In genomic region chr13:92974905-92975429, GRCh38 we compare ENCODE assay signal across 21 cellular contexts.
DNase-seq lines count a peak whose midpoint lies in the region; ATAC-seq and TF ChIP-seq lines count a peak whose summit lies in the region.
"Had no signal": no experiment of that assay in that cellular context is flagged by ENCODE, and none has a peak within 500 bp of the region (broad histone marks: within the 10 kb centered on the region; RNA-seq: fewer than 3 reads in every experiment).

No MANE protein-coding gene starts in this region.

- no peak overlapping the region for H3K27ac ChIP-seq in right cardiac atrium (ENCODE audit: low read length)
- H3K27ac ChIP-seq in right atrium auricular region = no peak overlapping the region
- no peak overlapping the region for H3K27ac ChIP-seq in neuronal stem cell (replicated peaks; ENCODE audit: low read length)
- no peak overlapping the region for H3K27ac ChIP-seq in upper lobe of right lung
- H3K27ac ChIP-seq: 22Rv1; A549; BLaER1 treated with 17β-estradiol and CSF1 and Interleukin-3, amounts not matched to agents 10 nM and 100 nM; C4-2B had no signal

- H3K4me3 ChIP-seq in right cardiac atrium (ENCODE audit: low read length) (no peak overlapping the region), right atrium auricular region (no peak overlapping the region), neuronal stem cell (ENCODE audit: low read length in 2 of 2) (peak overlapping the region in 1 of 2 donors; percentile 6), upper lobe of right lung (no peak overlapping the region)
- H3K4me3 ChIP-seq: A549; BLaER1 treated with 17β-estradiol and CSF1 and Interleukin-3, amounts not matched to agents 10 nM and 100 nM; GM12878 had no signal

- no peak overlapping the region for H2AFZ ChIP-seq in neuronal stem cell (ENCODE audit: low read length)

- H3K27me3 ChIP-seq in right cardiac atrium (ENCODE audit: control insufficient read depth, insufficient read depth) = no peaks in the 10 kb centered on the region
- H3K27me3 ChIP-seq in right atrium auricular region = no peaks in the 10 kb centered on the region
- no peaks in the 10 kb centered on the region for H3K27me3 ChIP-seq in neuronal stem cell (ENCODE audit: control insufficient read depth in 3 of 3, insufficient read depth in 3 of 3, low read depth in 1 of 3, low read length in 3 of 3)
- H3K27me3 ChIP-seq in upper lobe of right lung = no peaks in the 10 kb centered on the region
- H3K27me3 ChIP-seq: BLaER1 treated with 17β-estradiol and CSF1 and Interleukin-3, amounts not matched to agents 10 nM and 100 nM had no signal

- no peak overlapping the region for H3K4me2 ChIP-seq in neuronal stem cell (ENCODE audit: insufficient read depth, low read length, poor library complexity, severe bottlenecking)
- H3K4me2 ChIP-seq: A549; BLaER1 treated with 17β-estradiol and CSF1 and Interleukin-3, amounts not matched to agents 10 nM and 100 nM had no signal

- no peak overlapping the region for H4K91ac ChIP-seq in neuronal stem cell (ENCODE audit: low read depth, low read length, poor library complexity)

- H3K4me1 Mint-ChIP-seq in stimulated activated effector memory CD8-positive, alpha-beta T cell treated with anti-CD3 and anti-CD28 coated beads, Interleukin-12 subunit alpha, Interleukin-12 subunit beta, amount 100 ng/mL, for 72 hours = no peaks in the 10 kb centered on the region
- H3K4me1 Mint-ChIP-seq: B cell had no signal

- H2BK5ac ChIP-seq in neuronal stem cell (ENCODE audit: low read length) = no peak overlapping the region

- H2BK12ac ChIP-seq in neuronal stem cell (ENCODE audit: low read length) = no peak overlapping the region

- DNase-seq in activated gamma-delta T cell (lab: John Stamatoyannopoulos, UW) (peak; percentile 4), activated gamma-delta T cell treated with Interleukin-2 at 50 U/mL for 16 hours (no peak), right cardiac atrium (peak in 2 of 3 donors; percentile 10 to 30), right atrium auricular region (ENCODE audit: low spot score) (no peak), neuronal stem cell (ENCODE audit: low spot score) (no peak), upper lobe of right lung (no peak)
- no peak for DNase-seq in stimulated activated effector memory CD8-positive, alpha-beta T cell treated with anti-CD3 and anti-CD28 coated beads, Interleukin-12 subunit alpha, Interleukin-12 subunit beta, amount 100 ng/mL, for 72 hours (ENCODE audit: low spot score in 2 of 2)
- DNase-seq: AML-193; Caco-2; Calu3; CD4-positive, alpha-beta T cell; CD8-positive, alpha-beta T cell; DMS79 treated with DMSO at 0.1 percent for 48 hours; GF-D8 had no signal

- TF ChIP-seq CTCF in right atrium auricular region (IDR thresholded peaks at IDR 0.05) = no peak
- TF ChIP-seq CTCF in upper lobe of right lung (IDR thresholded peaks at IDR 0.05) = no peak

- intact Hi-C loops in right cardiac atrium (cut with DNase I) (no loop called here), upper lobe of right lung (cut with DNase I) (no loop called here)

- peak overlapping the region; percentile 82 for H3K14ac ChIP-seq in neuronal stem cell (ENCODE audit: low read length)

- H3K9me3 Mint-ChIP-seq in stimulated activated effector memory CD8-positive, alpha-beta T cell treated with anti-CD3 and anti-CD28 coated beads, Interleukin-12 subunit alpha, Interleukin-12 subunit beta, amount 100 ng/mL, for 72 hours = peaks cover 7% of the 10 kb centered on the region
- H3K9me3 Mint-ChIP-seq: CD4-positive, alpha-beta T cell had no signal

- no peak for ATAC-seq in right cardiac atrium
- ATAC-seq in stimulated activated effector memory CD8-positive, alpha-beta T cell treated with anti-CD3 and anti-CD28 coated beads, Interleukin-12 subunit alpha, Interleukin-12 subunit beta, amount 100 ng/mL, for 72 hours = peak; percentile 26
- no peak for ATAC-seq in upper lobe of right lung
- ATAC-seq in GM21723 (IDR thresholded peaks at IDR 0.05; ENCODE audit: unreplicated experiment) = no peak
- ATAC-seq: A549; CD8-positive, alpha-beta T cell; GM12878 had no signal

- peak overlapping the region; percentile 80 for H3K18ac ChIP-seq in neuronal stem cell (ENCODE audit: low read length)

- no peaks in the 10 kb centered on the region for H3K4me1 ChIP-seq in right cardiac atrium (ENCODE audit: control insufficient read depth, insufficient read depth, low read length)
- H3K4me1 ChIP-seq in right atrium auricular region = no peaks in the 10 kb centered on the region
- H3K4me1 ChIP-seq in neuronal stem cell (ENCODE audit: control insufficient read depth in 2 of 2, insufficient read depth in 1 of 2, low read depth in 1 of 2, low read length in 2 of 2) = no peaks in the 10 kb centered on the region
- no peaks in the 10 kb centered on the region for H3K4me1 ChIP-seq in upper lobe of right lung
- H3K4me1 ChIP-seq: A549; BLaER1 treated with 17β-estradiol and CSF1 and Interleukin-3, amounts not matched to agents 10 nM and 100 nM; Caco-2 had no signal

- no peak overlapping the region for H3K4me3 Mint-ChIP-seq in stimulated activated effector memory CD8-positive, alpha-beta T cell treated with anti-CD3 and anti-CD28 coated beads, Interleukin-12 subunit alpha, Interleukin-12 subunit beta, amount 100 ng/mL, for 72 hours
- H3K4me3 Mint-ChIP-seq: B cell; CD4-positive, alpha-beta T cell; CD8-positive, alpha-beta T cell had no signal

- H2AK5ac ChIP-seq in neuronal stem cell (ENCODE audit: low read depth, low read length) = peak overlapping the region; percentile 63

- no peak overlapping the region for H2BK15ac ChIP-seq in neuronal stem cell (ENCODE audit: low read length)

- WGBS in right cardiac atrium = 88% methylated on average over 8 of the region's 8 CpGs
- no CpG with 5 or more reads among the region's 8 CpGs for WGBS in neuronal stem cell (ENCODE audit: extremely low coverage in 2 of 2, insufficient read length in 2 of 2, insufficient replicate concordance in 1 of 2), 2 donors

- no peak overlapping the region for H3K9ac ChIP-seq in neuronal stem cell (ENCODE audit: low read depth, low read length, poor library complexity)
- H3K9ac ChIP-seq: BLaER1 treated with 17β-estradiol and CSF1 and Interleukin-3, amounts not matched to agents 10 nM and 100 nM had no signal

- no peak overlapping the region for H3K4ac ChIP-seq in neuronal stem cell (ENCODE audit: low read length)

- H3K27ac Mint-ChIP-seq in stimulated activated effector memory CD8-positive, alpha-beta T cell treated with anti-CD3 and anti-CD28 coated beads, Interleukin-12 subunit alpha, Interleukin-12 subunit beta, amount 100 ng/mL, for 72 hours = no peak overlapping the region
- H3K27ac Mint-ChIP-seq: B cell; CD4-positive, alpha-beta T cell; CD8-positive, alpha-beta T cell had no signal

- H2BK120ac ChIP-seq in neuronal stem cell (ENCODE audit: low read depth, low read length) = no peak overlapping the region

- H4K8ac ChIP-seq in neuronal stem cell (ENCODE audit: low read depth, low read length) = no peak overlapping the region

- H3K36me3 ChIP-seq in right atrium auricular region (no peaks in the 10 kb centered on the region), neuronal stem cell (replicated peaks in 1 of 2; ENCODE audit: control insufficient read depth in 2 of 2, insufficient read depth in 2 of 2, low read length in 2 of 2) (no peaks in the 10 kb centered on the region), upper lobe of right lung (no peaks in the 10 kb centered on the region)
- H3K36me3 ChIP-seq: BLaER1 treated with 17β-estradiol and CSF1 and Interleukin-3, amounts not matched to agents 10 nM and 100 nM had no signal

- no peaks in the 10 kb centered on the region for H3K79me1 ChIP-seq in neuronal stem cell (ENCODE audit: low read depth, low read length)

- H3K9me3 ChIP-seq in right cardiac atrium (ENCODE audit: control insufficient read depth, low read length) (no peaks in the 10 kb centered on the region), right atrium auricular region (no peaks in the 10 kb centered on the region), neuronal stem cell (replicated peaks in 1 of 2; ENCODE audit: control insufficient read depth in 2 of 2, insufficient read depth in 1 of 2, low read depth in 1 of 2, low read length in 2 of 2) (no peaks in the 10 kb centered on the region), upper lobe of right lung (no peaks in the 10 kb centered on the region)
- H3K9me3 ChIP-seq: A549, Caco-2 had no signal

- no peaks in the 10 kb centered on the region for H3K36me3 Mint-ChIP-seq in stimulated activated effector memory CD8-positive, alpha-beta T cell treated with anti-CD3 and anti-CD28 coated beads, Interleukin-12 subunit alpha, Interleukin-12 subunit beta, amount 100 ng/mL, for 72 hours
- H3K36me3 Mint-ChIP-seq: CD8-positive, alpha-beta T cell had no signal

- H3K23ac ChIP-seq in neuronal stem cell (ENCODE audit: low read depth, low read length, poor library complexity) = peak overlapping the region; percentile 85

Comparison
In these comparisons a context has a peak if more than half of its experiments do, and no peak if none do; other contexts are left out.
1. DNase-seq: peak in activated gamma-delta T cell (single experiment) and right cardiac atrium (2 of 3); none in activated gamma-delta T cell treated with Interleukin-2 at 50 U/mL for 16 hours (single experiment), right atrium auricular region (single experiment), neuronal stem cell (single experiment), stimulated activated effector memory CD8-positive, alpha-beta T cell treated with anti-CD3 and anti-CD28 coated beads, Interleukin-12 subunit alpha, Interleukin-12 subunit beta, amount 100 ng/mL, for 72 hours (0 of 2) and upper lobe of right lung (single experiment).